8 cellular contexts compared by ENCODE assay signal in the genomic region with DNA sequence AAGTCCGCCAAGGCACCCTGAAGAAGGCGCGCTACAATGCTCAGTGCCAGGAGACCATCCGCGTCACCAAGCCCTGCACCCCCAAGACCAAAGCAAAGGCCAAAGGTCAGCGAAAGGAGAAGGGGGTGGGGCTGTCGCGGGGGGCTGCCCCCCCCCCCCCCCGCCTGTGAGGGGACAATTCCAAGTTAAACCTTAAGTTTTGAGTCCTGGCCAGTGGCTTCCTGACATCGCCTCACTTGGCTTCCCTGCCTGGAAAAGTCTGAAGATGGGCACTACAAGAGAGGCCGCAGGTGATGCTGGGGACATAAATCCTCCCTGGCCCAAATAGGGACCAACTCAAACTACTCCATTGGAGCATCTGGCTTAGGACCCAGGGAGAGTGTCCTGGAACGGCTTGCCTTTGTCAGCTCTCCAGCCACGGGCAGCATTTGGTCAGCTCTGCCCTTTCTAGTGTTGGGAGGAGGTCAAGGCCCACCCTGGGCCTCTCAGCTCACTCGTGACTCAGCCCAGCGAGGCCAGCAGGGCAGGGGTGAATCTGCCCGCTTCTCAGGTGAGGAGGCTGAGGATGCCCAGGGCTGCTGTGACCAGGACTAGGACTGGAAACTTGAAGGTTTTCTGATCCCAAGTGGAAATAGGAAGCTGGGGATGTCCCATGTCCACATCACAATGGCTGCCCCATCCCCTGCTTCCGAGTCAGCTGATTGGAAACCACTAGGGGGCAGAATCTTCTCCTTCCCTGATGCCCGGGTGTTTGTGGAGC. TPM values are rescaled to one million over a fixed set of nuclear protein-coding genes. Genes with fewer than 3 reads are reported as not detected.
DNase-seq lines count a peak whose midpoint lies in the region; ATAC-seq and TF ChIP-seq lines count a peak whose summit lies in the region.

No MANE protein-coding gene starts in this region.

- peak; percentile 37 for TF ChIP-seq CTCF in MM.1S (IDR thresholded peaks at IDR 0.05; ENCODE audit: low read length)
- peak; percentile 78 for TF ChIP-seq CTCF in brain microvascular endothelial cell (IDR thresholded peaks at IDR 0.05; ENCODE audit: low read depth, low read length, missing control alignments)
- TF ChIP-seq CTCF in lower lobe of right lung (IDR thresholded peaks at IDR 0.05) = peak; percentile 52
- TF ChIP-seq CTCF in tibial artery (IDR thresholded peaks at IDR 0.05) = peak in 1 of 2 experiments; percentile 25

- no peak overlapping the region for H3K9ac ChIP-seq in MM.1S (ENCODE audit: low read length)

- no peaks in the 10 kb centered on the region for H3K9me3 ChIP-seq in MM.1S (replicated peaks; ENCODE audit: insufficient read depth, low read length)
- H3K9me3 ChIP-seq in lower lobe of right lung = no peaks in the 10 kb centered on the region
- H3K9me3 ChIP-seq in tibial artery = no peaks in the 10 kb centered on the region

- H3K4me1 ChIP-seq in MM.1S (ENCODE audit: low read length) (peaks cover 4% of the 10 kb centered on the region; the same call in 1 of the 2 replicates), lower lobe of right lung (peaks cover 10% of the 10 kb centered on the region), tibial artery (peaks cover 5 to 34% (median 24%) of the 10 kb centered on the region in 4 donors)

- DNase-seq in ELF-1 (ENCODE audit: low read depth, low spot score) (peak; percentile 76), MM.1S (no peak), brain microvascular endothelial cell (no peak), lower lobe of right lung (no peak), NCI-H2171 treated with DMSO at 0.1 percent for 48 hours (lab: John Stamatoyannopoulos, UW) (no peak), tibial artery (no peak)
- no peak for DNase-seq in activated CD4-positive, CD25-positive, alpha-beta regulatory T cell treated with anti-CD3 and anti-CD28 coated beads, Interleukin-2, amount 50 U/mL, for 72 hours

- in situ Hi-C loops in brain microvascular endothelial cell (cut with HindIII; ENCODE audit: low pct_ligation_motif_present, low sequenced_read_pairs) = no loop called here

- H2AFZ ChIP-seq in MM.1S (ENCODE audit: low read length) = no peak overlapping the region

- intact Hi-C loops in lower lobe of right lung (cut with DNase I) (no loop called here), tibial artery (cut with DNase I; ENCODE audit: low total_unique reads) (no loop called here)

- no peak overlapping the region for H3K4me2 ChIP-seq in MM.1S (ENCODE audit: low read depth, low read length)

- no peaks in the 10 kb centered on the region for H3F3A ChIP-seq in MM.1S (ENCODE audit: insufficient read depth, low read length)

- H3K27me3 ChIP-seq in MM.1S (replicated peaks; ENCODE audit: insufficient read depth, low read length) = peaks cover 57% of the 10 kb centered on the region
- no peaks in the 10 kb centered on the region for H3K27me3 ChIP-seq in brain microvascular endothelial cell (replicated peaks)
- peaks cover 20% of the 10 kb centered on the region for H3K27me3 ChIP-seq in lower lobe of right lung (ENCODE audit: low read depth)
- H3K27me3 ChIP-seq in tibial artery = peaks cover 0 to 68% of the 10 kb centered on the region in 2 donors

- no peaks in the 10 kb centered on the region for H4K20me1 ChIP-seq in MM.1S (ENCODE audit: insufficient read depth, low read length)

- H3K9me2 ChIP-seq in MM.1S (replicated peaks; ENCODE audit: insufficient read depth, low read length) = no peaks in the 10 kb centered on the region

- no peaks in the 10 kb centered on the region for H3K79me2 ChIP-seq in MM.1S (ENCODE audit: low read length)

- ATAC-seq in lower lobe of right lung = no peak
- no peak for ATAC-seq in HG03175 (IDR thresholded peaks at IDR 0.05; ENCODE audit: unreplicated experiment)

- no peaks in the 10 kb centered on the region for H3K36me3 ChIP-seq in MM.1S (replicated peaks; ENCODE audit: insufficient read depth, low read length)
- H3K36me3 ChIP-seq in brain microvascular endothelial cell (replicated peaks) = peaks cover 5% of the 10 kb centered on the region
- no peaks in the 10 kb centered on the region for H3K36me3 ChIP-seq in lower lobe of right lung
- peaks cover 0 to 5% (median 0%) of the 10 kb centered on the region in 3 donors for H3K36me3 ChIP-seq in tibial artery

- H3K4me3 ChIP-seq in MM.1S (ENCODE audit: low read length) (no peak overlapping the region), brain microvascular endothelial cell (ENCODE audit: low read depth, low read length) (peak overlapping the region; percentile 60), lower lobe of right lung (peak overlapping the region; percentile 85), tibial artery (peak overlapping the region in 1 of 2 donors; percentile 72)

- no peak overlapping the region for H3K27ac ChIP-seq in MM.1S (ENCODE audit: low read length)
- H3K27ac ChIP-seq in brain microvascular endothelial cell = no peak overlapping the region
- no peak overlapping the region for H3K27ac ChIP-seq in lower lobe of right lung
- H3K27ac ChIP-seq in tibial artery = no peak overlapping the region

RNA-seq across cellular contexts. Expression of a gene that starts 1.4 kb away (rescaled TPM):
- total RNA-seq in lower lobe of right lung = 26.1 TPM

RNA-seq across cellular contexts. Expression of a gene that starts 8.8 kb away (rescaled TPM):
- total RNA-seq in lower lobe of right lung = not detected

RNA-seq across cellular contexts. Expression of a gene that starts 35.6 kb away (rescaled TPM):
- total RNA-seq in lower lobe of right lung = 55.3 TPM
